Comparison of ENCODE assay signal across 13 cellular contexts in genomic region chr5:6847896-6848295, GRCh38.
DNase-seq lines count a peak whose midpoint lies in the region; ATAC-seq and TF ChIP-seq lines count a peak whose summit lies in the region.
"Had no signal": no experiment of that assay in that cellular context is flagged by ENCODE, and none has a peak within 500 bp of the region (broad histone marks: within the 10 kb centered on the region; RNA-seq: fewer than 3 reads in every experiment).

No MANE protein-coding gene starts in this region.

- no peak for TF ChIP-seq RAD21 in neural cell (conservative IDR thresholded peaks at IDR 0.05)

- H3K4me3 ChIP-seq in neural cell (ENCODE audit: low read length): no peak overlapping the region

- H2AFZ ChIP-seq in neural cell (ENCODE audit: low read depth, low read length): no peak overlapping the region

- H3K4me2 ChIP-seq in neural cell (ENCODE audit: low read length): no peak overlapping the region

- peaks cover 3% of the 10 kb centered on the region for H3K9me3 ChIP-seq in neural cell (ENCODE audit: low read length)

- no peaks in the 10 kb centered on the region for H3K9me3 Mint-ChIP-seq in stimulated activated effector memory CD8-positive, alpha-beta T cell treated with anti-CD3 and anti-CD28 coated beads, Interleukin-12 subunit alpha, Interleukin-12 subunit beta, amount 100 ng/mL, for 72 hours

- H3K9me2 ChIP-seq in neural cell (ENCODE audit: insufficient read depth, low read length): no peaks in the 10 kb centered on the region

- no peaks in the 10 kb centered on the region for H3K79me2 ChIP-seq in neural cell (replicated peaks; ENCODE audit: insufficient read depth, low read length)

- H3F3A ChIP-seq in neural cell (ENCODE audit: insufficient read depth, low read length, poor library complexity, severe bottlenecking): no peaks in the 10 kb centered on the region

- TF ChIP-seq CTCF in neural cell (IDR thresholded peaks at IDR 0.05; ENCODE audit: poor library complexity, severe bottlenecking): no peak

- H3K27ac ChIP-seq in neural cell (ENCODE audit: low read length): peak overlapping the region; percentile 61
- H3K27ac ChIP-seq: 22Rv1 had no signal

- peak; percentile 50 for TF ChIP-seq EP300 in neural cell (conservative IDR thresholded peaks at IDR 0.05; ENCODE audit: poor library complexity, severe bottlenecking)

- no peak overlapping the region for H3K27ac Mint-ChIP-seq in stimulated activated effector memory CD8-positive, alpha-beta T cell treated with anti-CD3 and anti-CD28 coated beads, Interleukin-12 subunit alpha, Interleukin-12 subunit beta, amount 100 ng/mL, for 72 hours

- H3K36me3 Mint-ChIP-seq in stimulated activated effector memory CD8-positive, alpha-beta T cell treated with anti-CD3 and anti-CD28 coated beads, Interleukin-12 subunit alpha, Interleukin-12 subunit beta, amount 100 ng/mL, for 72 hours: no peaks in the 10 kb centered on the region

- H4K20me1 ChIP-seq in neural cell (ENCODE audit: insufficient read depth): no peaks in the 10 kb centered on the region

- no peaks in the 10 kb centered on the region for H3K27me3 ChIP-seq in neural cell (ENCODE audit: insufficient read depth, low read depth, low read length)

- no peaks in the 10 kb centered on the region for H3K36me3 ChIP-seq in neural cell (ENCODE audit: insufficient read depth, low read length)

- H3K4me1 Mint-ChIP-seq in stimulated activated effector memory CD8-positive, alpha-beta T cell treated with anti-CD3 and anti-CD28 coated beads, Interleukin-12 subunit alpha, Interleukin-12 subunit beta, amount 100 ng/mL, for 72 hours: no peaks in the 10 kb centered on the region

- H3K9ac ChIP-seq in neural cell (ENCODE audit: low read length): no peak overlapping the region

- H3K4me3 Mint-ChIP-seq in stimulated activated effector memory CD8-positive, alpha-beta T cell treated with anti-CD3 and anti-CD28 coated beads, Interleukin-12 subunit alpha, Interleukin-12 subunit beta, amount 100 ng/mL, for 72 hours: no peak overlapping the region

- peak in 2 of 3 experiments; percentile 6 to 16 for DNase-seq in NCI-H1417 (lab: John Stamatoyannopoulos, UW)
- DNase-seq in NCI-H1417 treated with DMSO at 0.1 percent for 48 hours (lab: John Stamatoyannopoulos, UW): no peak
- DNase-seq in NCI-H526 treated with DMSO at 0.1 percent for 48 hours (lab: John Stamatoyannopoulos, UW): peak; percentile 65
- DNase-seq in effector CD4-positive, alpha-beta T cell: no peak
- DNase-seq in stimulated activated effector memory CD8-positive, alpha-beta T cell treated with anti-CD3 and anti-CD28 coated beads, Interleukin-12 subunit alpha, Interleukin-12 subunit beta, amount 100 ng/mL, for 72 hours (ENCODE audit: low spot score in 2 of 2): no peak
- DNase-seq: H7, NCI-H1436 treated with DMSO at 0.1 percent for 48 hours, NCI-H524 treated with DMSO at 0.1 percent for 48 hours, SHP77 treated with DMSO at 0.1 percent for 48 hours had no signal

- ATAC-seq in GM18502 (IDR thresholded peaks at IDR 0.05; ENCODE audit: poor library complexity, unreplicated experiment) (peak; percentile 80), GM21737 (IDR thresholded peaks at IDR 0.05; ENCODE audit: unreplicated experiment) (no peak)
- no peak for ATAC-seq in stimulated activated effector memory CD8-positive, alpha-beta T cell treated with anti-CD3 and anti-CD28 coated beads, Interleukin-12 subunit alpha, Interleukin-12 subunit beta, amount 100 ng/mL, for 72 hours

TF ChIP-seq in neural cell, 6 proteins besides CTCF, POLR2A, EP300 and RAD21:
- TF ChIP-seq TAF1 (IDR thresholded peaks at IDR 0.05; ENCODE audit: low read depth) (no peak), MXI1 (conservative IDR thresholded peaks at IDR 0.05; ENCODE audit: poor library complexity, severe bottlenecking) (no peak), EZH2 (IDR thresholded peaks at IDR 0.05; ENCODE audit: borderline replicate concordance, insufficient read depth, low read length, poor library complexity, severe bottlenecking) (no peak), POLR2AphosphoS5 (IDR thresholded peaks at IDR 0.05) (no peak), SMC3 (conservative IDR thresholded peaks at IDR 0.05; ENCODE audit: poor library complexity) (no peak), REST (IDR thresholded peaks at IDR 0.05; ENCODE audit: borderline replicate concordance) (no peak)

Comparison
In these comparisons a context has a peak if more than half of its experiments do, and no peak if none do; other contexts are left out.
1. DNase-seq: peak in NCI-H1417 (2 of 3) and NCI-H526 treated with DMSO at 0.1 percent for 48 hours (single experiment); none in NCI-H1417 treated with DMSO at 0.1 percent for 48 hours (single experiment), effector CD4-positive, alpha-beta T cell (single experiment) and stimulated activated effector memory CD8-positive, alpha-beta T cell treated with anti-CD3 and anti-CD28 coated beads, Interleukin-12 subunit alpha, Interleukin-12 subunit beta, amount 100 ng/mL, for 72 hours (0 of 2).